8 cellular contexts compared by ENCODE assay signal in genomic region chr1:172746091-172746949, GRCh38.
A peak's percentile ranks its signal among the peaks of the same experiment; 100 is the strongest.
DNase-seq lines count a peak whose midpoint lies in the region; ATAC-seq and TF ChIP-seq lines count a peak whose summit lies in the region.

No MANE protein-coding gene starts in this region.

- peak overlapping the region; percentile 7 for H3K9ac ChIP-seq in adipocyte (ENCODE audit: low read length)

- no peaks in the 10 kb centered on the region for H3K9me3 ChIP-seq in adipocyte (ENCODE audit: control insufficient read depth, low read length)
- no peaks in the 10 kb centered on the region for H3K9me3 ChIP-seq in thyroid gland

- ATAC-seq in GM18502 (IDR thresholded peaks at IDR 0.05; ENCODE audit: poor library complexity, unreplicated experiment) (peak; percentile 85), HG02870 (IDR thresholded peaks at IDR 0.05; ENCODE audit: unreplicated experiment) (peak; percentile 77)

- DNase-seq in NCI-H460 (ENCODE audit: extremely low read depth, low read depth) (peak; percentile 38), adipocyte (ENCODE audit: low read depth) (peak; percentile 94), iris pigment epithelial cell (ENCODE audit: low read depth) (peak; percentile 100), thyroid gland (no peak), NCI-H2081 treated with DMSO at 0.1 percent for 48 hours (lab: John Stamatoyannopoulos, UW) (no peak)

- H3K27me3 ChIP-seq in ACC112 (ENCODE audit: insufficient read depth, low read length) (no peaks in the 10 kb centered on the region), adipocyte (replicated peaks; ENCODE audit: control insufficient read depth, insufficient read depth, low read length) (no peaks in the 10 kb centered on the region), thyroid gland (no peaks in the 10 kb centered on the region)

- peak overlapping the region; percentile 6 for H2AFZ ChIP-seq in ACC112 (ENCODE audit: low read length, unreplicated experiment)

- H3K27ac ChIP-seq in ACC112 (ENCODE audit: low read depth, low read length) (peak overlapping the region; percentile 92), thyroid gland (peak overlapping the region in 2 of 3 donors; percentile 28 to 37)

- TF ChIP-seq POLR2A in thyroid gland (IDR thresholded peaks at IDR 0.05), result no peak

- no peaks in the 10 kb centered on the region for H3K79me2 ChIP-seq in ACC112 (ENCODE audit: control insufficient read depth, insufficient read depth, low read length, unreplicated experiment)

- TF ChIP-seq CTCF in thyroid gland (IDR thresholded peaks at IDR 0.05), result no peak

- H3K36me3 ChIP-seq in ACC112 (ENCODE audit: insufficient read depth, low read length), result no peaks in the 10 kb centered on the region
- no peaks in the 10 kb centered on the region for H3K36me3 ChIP-seq in adipocyte (ENCODE audit: control insufficient read depth, insufficient read depth, low read length, severe bottlenecking)
- no peaks in the 10 kb centered on the region for H3K36me3 ChIP-seq in thyroid gland

- intact Hi-C loops in thyroid gland (cut with DNase I), result loop anchor here (5.0 kb wide), 1 partner anchor 456 kb away; no protein-coding TSS in a partner anchor

- H3K4me3 ChIP-seq in ACC112 (ENCODE audit: low read depth, low read length), result peak overlapping the region; percentile 13
- H3K4me3 ChIP-seq in adipocyte (ENCODE audit: low read length), result peak overlapping the region; percentile 23
- no peak overlapping the region for H3K4me3 ChIP-seq in thyroid gland (replicated peaks in 1 of 3)

- WGBS in thyroid gland, 2 donors, result 60 to 67% methylated on average over 3 of the region's 3 CpGs

- H3K4me1 ChIP-seq in ACC112 (ENCODE audit: control insufficient read depth, insufficient read depth, low read length, unreplicated experiment) (peaks cover 34% of the 10 kb centered on the region), adipocyte (ENCODE audit: control insufficient read depth, insufficient read depth, low read length) (peaks cover 23% of the 10 kb centered on the region), thyroid gland (peaks cover 0 to 3% of the 10 kb centered on the region in 2 donors)

Comparison
In these comparisons a context has a peak if more than half of its experiments do, and no peak if none do; other contexts are left out.
1. H3K4me3 ChIP-seq: peak in ACC112 (single experiment) and adipocyte (single experiment); none in thyroid gland (0 of 3).
2. DNase-seq: peak in NCI-H460 (single experiment), adipocyte (single experiment) and iris pigment epithelial cell (single experiment); none in thyroid gland (0 of 2) and NCI-H2081 treated with DMSO at 0.1 percent for 48 hours (single experiment).